In the genomic region with DNA sequence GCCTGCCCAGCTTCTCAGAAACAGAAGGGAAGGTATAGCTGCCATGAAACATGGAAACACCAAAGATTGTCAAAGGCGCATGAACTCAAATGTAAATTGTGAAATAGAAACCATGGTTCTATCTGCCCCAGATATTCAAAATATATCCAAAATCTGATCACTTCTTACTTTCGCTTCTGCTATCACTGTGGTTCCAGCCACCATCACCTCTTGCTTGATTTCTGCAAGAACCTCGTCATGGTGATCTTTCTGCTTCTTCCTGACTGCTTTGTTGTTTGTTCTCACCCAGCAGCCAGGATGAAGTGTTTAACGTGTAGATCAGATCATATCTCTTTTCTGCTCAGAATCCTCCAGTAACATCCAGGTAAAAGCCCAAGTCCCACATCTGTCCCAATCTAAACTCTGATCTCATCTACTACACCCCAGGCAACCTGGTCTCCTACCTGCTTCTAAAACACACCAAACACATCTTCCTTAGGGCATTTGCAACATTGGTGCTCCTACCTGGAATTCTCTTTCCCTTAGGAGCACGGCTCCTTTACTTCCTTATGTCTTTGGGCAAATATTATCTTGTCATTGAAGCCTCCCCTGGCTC, we compare ENCODE assay signal across 19 cellular contexts. TPM values are rescaled to one million over a fixed set of nuclear protein-coding genes. Genes with fewer than 3 reads are reported as not detected.
DNase-seq lines count a peak whose midpoint lies in the region; ATAC-seq and TF ChIP-seq lines count a peak whose summit lies in the region.
"Had no signal": no experiment of that assay in that cellular context is flagged by ENCODE, and none has a peak within 500 bp of the region (broad histone marks: within the 10 kb centered on the region; RNA-seq: fewer than 3 reads in every experiment).

No MANE protein-coding gene starts in this region.

- H3K27ac ChIP-seq in parathyroid adenoma (no peak overlapping the region), dorsolateral prefrontal cortex (no peak overlapping the region)
- H3K27ac ChIP-seq: stomach, uterus had no signal

- H3K27ac Mint-ChIP-seq in activated CD4-positive, alpha-beta T cell treated with anti-CD3 and anti-CD28 coated beads, Interleukin-2, amount 10 ng/mL, durations not matched to agents 24 days and 14 days: no peak overlapping the region
- H3K27ac Mint-ChIP-seq: activated T-cell treated with anti-CD3 and anti-CD28 coated beads, Interleukin-2, amount 50 U/mL, for 72 hours; CD4-positive, CD25-positive, alpha-beta regulatory T cell; nephron progenitor cell had no signal

- peaks cover 28% of the 10 kb centered on the region for H3K27me3 Mint-ChIP-seq in activated CD4-positive, alpha-beta T cell treated with anti-CD3 and anti-CD28 coated beads, Interleukin-2, amount 10 ng/mL, durations not matched to agents 24 days and 14 days

- H3K9me3 ChIP-seq in parathyroid adenoma (ENCODE audit: control insufficient read depth, low read length): no peaks in the 10 kb centered on the region
- H3K9me3 ChIP-seq: stomach, uterus had no signal

- H3K9me3 Mint-ChIP-seq in activated CD4-positive, alpha-beta T cell treated with anti-CD3 and anti-CD28 coated beads, Interleukin-2, amount 10 ng/mL, durations not matched to agents 24 days and 14 days: no peaks in the 10 kb centered on the region
- H3K9me3 Mint-ChIP-seq: activated T-cell treated with anti-CD3 and anti-CD28 coated beads, Interleukin-2, amount 50 U/mL, for 72 hours; nephron progenitor cell had no signal

- no peaks in the 10 kb centered on the region for H3K4me1 ChIP-seq in parathyroid adenoma
- H3K4me1 ChIP-seq: stomach, uterus had no signal

- H3K4me3 ChIP-seq in parathyroid adenoma (ENCODE audit: low read depth, low read length): no peak overlapping the region
- no peak overlapping the region for H3K4me3 ChIP-seq in dorsolateral prefrontal cortex
- H3K4me3 ChIP-seq: stomach, uterus had no signal

- peaks cover 4% of the 10 kb centered on the region for H3K4me1 Mint-ChIP-seq in activated CD4-positive, alpha-beta T cell treated with anti-CD3 and anti-CD28 coated beads, Interleukin-2, amount 10 ng/mL, durations not matched to agents 24 days and 14 days

- H2AFZ ChIP-seq in parathyroid adenoma: peak overlapping the region; percentile 42

- DNase-seq in activated CD4-positive, alpha-beta T cell treated with anti-CD3 and anti-CD28 coated beads, Interleukin-2, amount 10 ng/mL, durations not matched to agents 24 days and 14 days: peak; percentile 63
- DNase-seq in activated CD4-positive, alpha-beta T cell treated with anti-CD3 and anti-CD28 coated beads for 48 hours: no peak
- peak; percentile 32 to 72 for DNase-seq in NOMO-1 (lab: John Stamatoyannopoulos, UW; ENCODE audit: unreplicated experiment in 2 of 2)
- DNase-seq in erythroblast (lab: John Stamatoyannopoulos, UW): no peak
- no peak for DNase-seq in Right ventricle myocardium superior
- no peak for DNase-seq in dorsolateral prefrontal cortex
- DNase-seq: activated CD4-positive, alpha-beta T cell treated with anti-CD3 and anti-CD28 coated beads, Interleukin-2, amount 50 U/mL, for 48 hours; activated T-cell treated with anti-CD3 and anti-CD28 coated beads, Interleukin-2, amount 50 U/mL, for 72 hours; CD4-positive, CD25-positive, alpha-beta regulatory T cell; effector memory CD4-positive, alpha-beta T cell; mammary epithelial cell; NCI-H1694; NCI-H446 treated with DMSO at 0.1 percent for 48 hours; nephron progenitor cell; stomach; uterus had no signal

- intact Hi-C loops in activated CD4-positive, alpha-beta T cell treated with anti-CD3 and anti-CD28 coated beads, Interleukin-2, amount 10 ng/mL, durations not matched to agents 24 days and 14 days (cut with micrococcal nuclease): no loop called here
- intact Hi-C loops in Right ventricle myocardium superior (cut with DNase I): no loop called here
- intact Hi-C loops in dorsolateral prefrontal cortex (cut with DNase I): no loop called here

- H3K27me3 ChIP-seq in parathyroid adenoma (ENCODE audit: control insufficient read depth, insufficient read depth, low read length) (no peaks in the 10 kb centered on the region), dorsolateral prefrontal cortex (no peaks in the 10 kb centered on the region)
- H3K27me3 ChIP-seq: stomach, uterus had no signal

- no peaks in the 10 kb centered on the region for H3K79me2 ChIP-seq in parathyroid adenoma

- no peak overlapping the region for H3K4me3 Mint-ChIP-seq in activated CD4-positive, alpha-beta T cell treated with anti-CD3 and anti-CD28 coated beads, Interleukin-2, amount 10 ng/mL, durations not matched to agents 24 days and 14 days
- H3K4me3 Mint-ChIP-seq: activated T-cell treated with anti-CD3 and anti-CD28 coated beads, Interleukin-2, amount 50 U/mL, for 72 hours; CD4-positive, CD25-positive, alpha-beta regulatory T cell; nephron progenitor cell had no signal

- no peak overlapping the region for H3K9ac ChIP-seq in parathyroid adenoma

- ATAC-seq in HG02852 (IDR thresholded peaks at IDR 0.05; ENCODE audit: unreplicated experiment) (peak; percentile 77), Right ventricle myocardium superior (ENCODE audit: poor library complexity) (no peak)
- ATAC-seq: Panc1 had no signal

- no peaks in the 10 kb centered on the region for H3K36me3 Mint-ChIP-seq in activated CD4-positive, alpha-beta T cell treated with anti-CD3 and anti-CD28 coated beads, Interleukin-2, amount 10 ng/mL, durations not matched to agents 24 days and 14 days (ENCODE audit: low read depth)
- H3K36me3 Mint-ChIP-seq: CD4-positive, CD25-positive, alpha-beta regulatory T cell had no signal

- H3K4me2 ChIP-seq in parathyroid adenoma (ENCODE audit: low read length): peak overlapping the region; percentile 2

- no peak for TF ChIP-seq POLR2A in erythroblast (IDR thresholded peaks at IDR 0.05; ENCODE audit: low read length)

- H3K36me3 ChIP-seq in parathyroid adenoma (ENCODE audit: control insufficient read depth, insufficient read depth, low read length): no peaks in the 10 kb centered on the region
- H3K36me3 ChIP-seq: stomach, uterus had no signal

- no peak for TF ChIP-seq CTCF in parathyroid adenoma (IDR thresholded peaks at IDR 0.05)
- TF ChIP-seq CTCF in dorsolateral prefrontal cortex (IDR thresholded peaks at IDR 0.05 in 54 of 56, conservative IDR thresholded peaks at IDR 0.05 in 2 of 56; ENCODE audit: low read depth in 1 of 56, partially characterized antibody in 56 of 56): no peak

RNA-seq across cellular contexts. Expression of a gene that starts 10.5 kb away (rescaled TPM):
- 23.7 and 26.1 TPM in 2 replicates for total RNA-seq in activated CD4-positive, alpha-beta T cell treated with anti-CD3 and anti-CD28 coated beads, Interleukin-2, amount 10 ng/mL, durations not matched to agents 24 days and 14 days
- total RNA-seq in Right ventricle myocardium superior (42.0 TPM), dorsolateral prefrontal cortex (100 to 1,000 TPM; 105 to 422 (median 276) TPM)

Comparison
In these comparisons a context has a peak if more than half of its experiments do, and no peak if none do; other contexts are left out.
1. DNase-seq: peak in activated CD4-positive, alpha-beta T cell treated with anti-CD3 and anti-CD28 coated beads, Interleukin-2, amount 10 ng/mL, durations not matched to agents 24 days and 14 days (single experiment) and NOMO-1 (2 of 2); none in activated CD4-positive, alpha-beta T cell treated with anti-CD3 and anti-CD28 coated beads for 48 hours (single experiment), erythroblast (0 of 2), Right ventricle myocardium superior (single experiment) and dorsolateral prefrontal cortex (0 of 10).